In genomic region chr18:32629990-32630389, GRCh38 we compare ENCODE assay signal across 14 cellular contexts.
"Had no signal": no experiment of that assay in that cellular context is flagged by ENCODE, and none has a peak within 500 bp of the region (broad histone marks: within the 10 kb centered on the region; RNA-seq: fewer than 3 reads in every experiment).

No MANE protein-coding gene starts in this region.

- DNase-seq: cortex of kidney; effector memory CD4-positive, alpha-beta T cell; heart right ventricle; kidney glomerular epithelial cell; mesendoderm; naive thymus-derived CD8-positive, alpha-beta T cell; small intestine; stimulated activated CD4-positive, alpha-beta T cell treated with anti-CD3 and anti-CD28 coated beads, Interleukin-2, amount 100 ng/mL, for 48 hours; stimulated activated naive CD4-positive, alpha-beta T cell treated with Interleukin-2 at 50 U/mL for 16 hours; uterus had no signal

- H3K4me1 Mint-ChIP-seq: naive thymus-derived CD8-positive, alpha-beta T cell had no signal

- H3K36me3 Mint-ChIP-seq: naive thymus-derived CD8-positive, alpha-beta T cell; type B pancreatic cell had no signal

- H3K4me3 Mint-ChIP-seq: naive thymus-derived CD8-positive, alpha-beta T cell; type B pancreatic cell had no signal

- H3K27me3 Mint-ChIP-seq: type B pancreatic cell had no signal

- H3K27ac Mint-ChIP-seq: naive thymus-derived CD8-positive, alpha-beta T cell; type B pancreatic cell had no signal

- H3K4me1 ChIP-seq: heart right ventricle, prostate gland, uterus had no signal

- H3K9me3 ChIP-seq: heart right ventricle, neutrophil, prostate gland, thyroid gland, uterus had no signal

- H3K4me3 ChIP-seq: heart right ventricle, prostate gland, thyroid gland, uterus had no signal

- H3K27me3 ChIP-seq: heart right ventricle, neutrophil, thyroid gland, uterus had no signal

- H3K36me3 ChIP-seq: heart right ventricle, neutrophil, prostate gland, thyroid gland, uterus had no signal

- H3K27ac ChIP-seq: heart right ventricle, neutrophil, prostate gland, thyroid gland, uterus had no signal
